9 cellular contexts compared by ENCODE assay signal in genomic region chr6:107716688-107717089, GRCh38.
DNase-seq lines count a peak whose midpoint lies in the region; ATAC-seq and TF ChIP-seq lines count a peak whose summit lies in the region.
"Had no signal": no experiment of that assay in that cellular context is flagged by ENCODE, and none has a peak within 500 bp of the region (broad histone marks: within the 10 kb centered on the region; RNA-seq: fewer than 3 reads in every experiment).

No MANE protein-coding gene starts in this region.

- no peak for TF ChIP-seq CTCF in activated B cell treated with CpG ODN at 0.5 μM for 24 hours (IDR thresholded peaks at IDR 0.05)
- TF ChIP-seq CTCF in choroid plexus epithelial cell (conservative IDR thresholded peaks at IDR 0.05; ENCODE audit: low read depth, low read length) = no peak

- H3K27ac Mint-ChIP-seq in activated B cell treated with CpG ODN at 0.5 μM for 24 hours = peak overlapping the region; percentile 93

- H3K27me3 Mint-ChIP-seq in activated B cell treated with CpG ODN at 0.5 μM for 24 hours = no peaks in the 10 kb centered on the region

- peaks cover 28% of the 10 kb centered on the region for H3K4me1 Mint-ChIP-seq in activated B cell treated with CpG ODN at 0.5 μM for 24 hours

- CTCF ChIA-PET in activated B cell treated with CpG ODN at 0.5 μM for 24 hours (lab: Charles Lee) = no interaction called here

- H3K4me3 Mint-ChIP-seq in activated B cell treated with CpG ODN at 0.5 μM for 24 hours = peak overlapping the region; percentile 86

- peak; percentile 93 for ATAC-seq in activated B cell treated with CpG ODN at 0.5 μM for 24 hours (ENCODE audit: low read depth)

- intact Hi-C loops in activated B cell treated with CpG ODN at 0.5 μM for 24 hours (cut with micrococcal nuclease) = loop anchor here (5.0 kb wide), 2 partner anchors 106 to 241 kb away; partner anchors contain the start of genes SCML4 and SEC63

- no peaks in the 10 kb centered on the region for H3K9me3 Mint-ChIP-seq in activated B cell treated with CpG ODN at 0.5 μM for 24 hours

- DNase-seq in DMS53 (lab: John Stamatoyannopoulos, UW) (peak; percentile 21), DMS53 treated with DMSO at 0.1 percent for 48 hours (lab: John Stamatoyannopoulos, UW; ENCODE audit: unreplicated experiment) (no peak), KG1 (lab: John Stamatoyannopoulos, UW) (peak; percentile 39), activated B cell treated with CpG ODN at 0.5 μM for 24 hours (no peak), choroid plexus epithelial cell (ENCODE audit: low read depth) (peak; percentile 54), middle frontal gyrus (ENCODE audit: extremely low spot score, low spot score) (no peak), medulla oblongata (ENCODE audit: extremely low spot score) (no peak)
- DNase-seq in stimulated activated CD4-positive, alpha-beta T cell treated with anti-CD3 and anti-CD28 coated beads, Interleukin-4, amount 100 ng/mL, for 4 hours = peak; percentile 55 to 78

- peaks cover 26% of the 10 kb centered on the region for H3K36me3 Mint-ChIP-seq in activated B cell treated with CpG ODN at 0.5 μM for 24 hours (ENCODE audit: low read depth)

- H3K4me3 ChIP-seq in choroid plexus epithelial cell (ENCODE audit: low read depth, low read length) = no peak overlapping the region
- H3K4me3 ChIP-seq: adrenal gland had no signal

- POLR2A ChIA-PET in activated B cell treated with CpG ODN at 0.5 μM for 24 hours (lab: Charles Lee) = no interaction called here

Comparison
In these comparisons a context has a peak if more than half of its experiments do, and no peak if none do; other contexts are left out.
1. DNase-seq: peak in DMS53 (single experiment), KG1 (single experiment), choroid plexus epithelial cell (single experiment) and stimulated activated CD4-positive, alpha-beta T cell treated with anti-CD3 and anti-CD28 coated beads, Interleukin-4, amount 100 ng/mL, for 4 hours (2 of 2); none in DMS53 treated with DMSO at 0.1 percent for 48 hours (single experiment), activated B cell treated with CpG ODN at 0.5 μM for 24 hours (single experiment), middle frontal gyrus (single experiment) and medulla oblongata (single experiment).